In the genomic region with DNA sequence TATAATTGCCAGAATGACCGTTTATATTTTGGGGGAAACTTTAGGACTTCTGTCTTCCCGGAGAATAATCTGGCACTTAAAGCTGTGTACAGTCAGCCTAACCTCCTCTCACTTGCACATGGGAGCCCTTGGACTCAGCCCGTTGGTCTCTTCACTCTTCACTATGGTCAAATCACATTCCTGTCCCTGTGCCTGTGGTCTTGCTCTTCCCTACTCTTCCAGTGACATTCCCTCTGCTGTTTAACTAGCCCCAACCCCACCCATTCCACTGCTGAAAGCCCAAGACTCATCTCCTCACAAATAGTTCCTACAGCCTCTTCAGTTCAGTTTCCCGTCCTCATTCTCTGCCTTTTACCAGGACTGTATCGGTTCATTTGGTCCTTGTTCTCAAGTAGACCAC, we compare ENCODE assay signal across 1 cellular context.
TF ChIP-seq lines count a peak whose summit lies in the region.

No MANE protein-coding gene starts in this region.

TF ChIP-seq in WTC11, 78 proteins besides CTCF, POLR2A, EP300 and RAD21 (continued from another document):
- TF ChIP-seq, protein P1, sequence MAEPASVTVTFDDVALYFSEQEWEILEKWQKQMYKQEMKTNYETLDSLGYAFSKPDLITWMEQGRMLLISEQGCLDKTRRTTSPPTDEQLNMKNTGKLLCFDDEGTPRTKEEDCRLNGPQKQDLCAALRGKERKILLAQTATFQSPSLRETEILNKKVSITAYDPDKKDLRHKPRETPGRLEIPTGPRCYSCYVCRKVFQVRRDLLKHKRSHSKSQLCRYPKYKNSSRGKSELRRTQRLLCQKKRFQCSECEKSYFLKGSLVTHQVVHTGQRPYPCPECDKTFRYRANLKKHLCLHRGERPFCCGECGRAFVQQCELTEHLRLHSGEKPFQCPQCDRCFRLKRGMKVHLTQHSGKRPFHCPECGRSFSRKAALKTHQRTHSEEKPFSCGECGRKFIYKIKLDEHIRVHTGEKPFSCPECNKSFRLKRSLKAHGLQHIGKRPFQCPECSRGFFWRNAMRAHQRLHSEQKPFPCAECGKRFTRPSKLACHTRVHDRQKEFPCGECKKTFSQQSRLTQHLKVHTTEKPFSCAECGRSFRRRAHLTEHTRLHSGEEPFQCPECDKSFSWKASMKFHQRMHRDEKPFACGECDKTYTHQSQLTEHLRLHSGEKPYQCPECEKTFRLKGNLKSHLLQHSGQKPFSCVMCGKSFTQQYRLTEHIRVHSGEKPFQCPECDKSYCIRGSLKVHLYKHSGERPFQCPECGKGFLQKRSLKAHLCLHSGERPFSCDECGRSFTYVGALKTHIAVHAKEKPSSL (CRISPR knock-in tag; conservative IDR thresholded peaks at IDR 0.05): no peak
- TF ChIP-seq, protein P2, sequence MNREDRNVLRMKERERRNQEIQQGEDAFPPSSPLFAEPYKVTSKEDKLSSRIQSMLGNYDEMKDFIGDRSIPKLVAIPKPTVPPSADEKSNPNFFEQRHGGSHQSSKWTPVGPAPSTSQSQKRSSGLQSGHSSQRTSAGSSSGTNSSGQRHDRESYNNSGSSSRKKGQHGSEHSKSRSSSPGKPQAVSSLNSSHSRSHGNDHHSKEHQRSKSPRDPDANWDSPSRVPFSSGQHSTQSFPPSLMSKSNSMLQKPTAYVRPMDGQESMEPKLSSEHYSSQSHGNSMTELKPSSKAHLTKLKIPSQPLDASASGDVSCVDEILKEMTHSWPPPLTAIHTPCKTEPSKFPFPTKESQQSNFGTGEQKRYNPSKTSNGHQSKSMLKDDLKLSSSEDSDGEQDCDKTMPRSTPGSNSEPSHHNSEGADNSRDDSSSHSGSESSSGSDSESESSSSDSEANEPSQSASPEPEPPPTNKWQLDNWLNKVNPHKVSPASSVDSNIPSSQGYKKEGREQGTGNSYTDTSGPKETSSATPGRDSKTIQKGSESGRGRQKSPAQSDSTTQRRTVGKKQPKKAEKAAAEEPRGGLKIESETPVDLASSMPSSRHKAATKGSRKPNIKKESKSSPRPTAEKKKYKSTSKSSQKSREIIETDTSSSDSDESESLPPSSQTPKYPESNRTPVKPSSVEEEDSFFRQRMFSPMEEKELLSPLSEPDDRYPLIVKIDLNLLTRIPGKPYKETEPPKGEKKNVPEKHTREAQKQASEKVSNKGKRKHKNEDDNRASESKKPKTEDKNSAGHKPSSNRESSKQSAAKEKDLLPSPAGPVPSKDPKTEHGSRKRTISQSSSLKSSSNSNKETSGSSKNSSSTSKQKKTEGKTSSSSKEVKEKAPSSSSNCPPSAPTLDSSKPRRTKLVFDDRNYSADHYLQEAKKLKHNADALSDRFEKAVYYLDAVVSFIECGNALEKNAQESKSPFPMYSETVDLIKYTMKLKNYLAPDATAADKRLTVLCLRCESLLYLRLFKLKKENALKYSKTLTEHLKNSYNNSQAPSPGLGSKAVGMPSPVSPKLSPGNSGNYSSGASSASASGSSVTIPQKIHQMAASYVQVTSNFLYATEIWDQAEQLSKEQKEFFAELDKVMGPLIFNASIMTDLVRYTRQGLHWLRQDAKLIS (CRISPR knock-in tag; IDR thresholded peaks at IDR 0.05; ENCODE audit: borderline replicate concordance): no peak
- TF ChIP-seq, protein P3, sequence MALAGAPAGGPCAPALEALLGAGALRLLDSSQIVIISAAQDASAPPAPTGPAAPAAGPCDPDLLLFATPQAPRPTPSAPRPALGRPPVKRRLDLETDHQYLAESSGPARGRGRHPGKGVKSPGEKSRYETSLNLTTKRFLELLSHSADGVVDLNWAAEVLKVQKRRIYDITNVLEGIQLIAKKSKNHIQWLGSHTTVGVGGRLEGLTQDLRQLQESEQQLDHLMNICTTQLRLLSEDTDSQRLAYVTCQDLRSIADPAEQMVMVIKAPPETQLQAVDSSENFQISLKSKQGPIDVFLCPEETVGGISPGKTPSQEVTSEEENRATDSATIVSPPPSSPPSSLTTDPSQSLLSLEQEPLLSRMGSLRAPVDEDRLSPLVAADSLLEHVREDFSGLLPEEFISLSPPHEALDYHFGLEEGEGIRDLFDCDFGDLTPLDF (CRISPR knock-in tag; IDR thresholded peaks at IDR 0.05): no peak
- TF ChIP-seq TCF7 (CRISPR knock-in tag; IDR thresholded peaks at IDR 0.05; ENCODE audit: low read depth) (no peak), CREB1 (CRISPR knock-in tag; IDR thresholded peaks at IDR 0.05) (no peak), MYBL2 (CRISPR knock-in tag; IDR thresholded peaks at IDR 0.05) (no peak)
- TF ChIP-seq, protein P4, sequence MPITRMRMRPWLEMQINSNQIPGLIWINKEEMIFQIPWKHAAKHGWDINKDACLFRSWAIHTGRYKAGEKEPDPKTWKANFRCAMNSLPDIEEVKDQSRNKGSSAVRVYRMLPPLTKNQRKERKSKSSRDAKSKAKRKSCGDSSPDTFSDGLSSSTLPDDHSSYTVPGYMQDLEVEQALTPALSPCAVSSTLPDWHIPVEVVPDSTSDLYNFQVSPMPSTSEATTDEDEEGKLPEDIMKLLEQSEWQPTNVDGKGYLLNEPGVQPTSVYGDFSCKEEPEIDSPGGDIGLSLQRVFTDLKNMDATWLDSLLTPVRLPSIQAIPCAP (CRISPR knock-in tag; IDR thresholded peaks at IDR 0.05): no peak
